ENCODE assay signal across 25 cellular contexts in the genomic region with DNA sequence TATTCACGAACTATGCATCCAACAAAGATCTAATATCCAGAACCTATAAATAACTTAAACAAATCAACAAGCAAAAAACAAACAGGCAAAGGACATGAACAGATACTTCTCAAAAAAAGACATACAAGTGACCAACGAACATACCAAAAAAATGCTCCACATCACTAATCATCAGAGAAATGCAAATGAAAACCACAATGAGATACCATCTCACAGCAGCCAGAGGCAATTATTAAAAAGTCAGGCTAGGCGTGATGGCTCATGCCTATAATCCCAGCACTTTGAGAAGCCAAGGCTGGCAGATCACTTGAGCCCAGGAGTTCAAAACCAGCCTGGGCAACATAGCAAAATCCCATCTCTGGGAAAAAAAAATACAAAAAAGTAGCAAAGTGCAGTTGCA. TPM values are rescaled to one million over a fixed set of nuclear protein-coding genes. Genes with fewer than 3 reads are reported as not detected.
DNase-seq lines count a peak whose midpoint lies in the region; ATAC-seq, FAIRE-seq and TF ChIP-seq lines count a peak whose summit lies in the region.
"Had no signal": no experiment of that assay in that cellular context is flagged by ENCODE, and none has a peak within 500 bp of the region (broad histone marks: within the 10 kb centered on the region; RNA-seq: fewer than 3 reads in every experiment).

No MANE protein-coding gene starts in this region.

- H3K79me2 ChIP-seq in OCI-LY7 (ENCODE audit: insufficient read depth, low read depth, low read length): peaks cover 22% of the 10 kb centered on the region

- H3K4me1 ChIP-seq in OCI-LY7 (ENCODE audit: insufficient read depth, low read length, poor library complexity, severe bottlenecking): peaks cover 78% of the 10 kb centered on the region
- H3K4me1 ChIP-seq in BE2C: no peaks in the 10 kb centered on the region

- peak overlapping the region; percentile 5; the same call in 1 of the 2 replicates for H2AFZ ChIP-seq in OCI-LY7 (ENCODE audit: low read length)
- H2AFZ ChIP-seq: GM23338 had no signal

- no peaks in the 10 kb centered on the region for H3K9me3 Mint-ChIP-seq in activated CD8-positive, alpha-beta memory T cell treated with anti-CD3 and anti-CD28 coated beads, Interleukin-2, amount 10 ng/mL, durations not matched to agents 7 days and 5 days (ENCODE audit: low read depth)

- POLR2A ChIA-PET in OCI-LY7 (lab: Charles Lee): interaction anchor here (1.0 to 1.8 kb wide), 4 partner anchors 10 to 301 kb away, joined by 4 to 6 read pairs (median 4); a partner anchor contains a TSS

- H3K4me3 ChIP-seq in OCI-LY7 (ENCODE audit: low read depth, low read length, poor library complexity, severe bottlenecking): peak overlapping the region; percentile 42
- no peak overlapping the region for H3K4me3 ChIP-seq in BE2C (ENCODE audit: low read depth, low read length)
- H3K4me3 ChIP-seq: GM23338, SK-N-MC had no signal

- H3K27me3 ChIP-seq in BE2C: no peaks in the 10 kb centered on the region

- no peaks in the 10 kb centered on the region for H3K9me2 ChIP-seq in OCI-LY7 (ENCODE audit: insufficient read depth, low read length)

- no peaks in the 10 kb centered on the region for H3K36me3 Mint-ChIP-seq in activated CD8-positive, alpha-beta memory T cell treated with anti-CD3 and anti-CD28 coated beads, Interleukin-2, amount 10 ng/mL, durations not matched to agents 7 days and 5 days

- BruUV-seq in OCI-LY7 (replicated peaks; lab: Mats Ljungman, UMichigan): no TSS peak

- no peaks in the 10 kb centered on the region for H4K20me1 ChIP-seq in OCI-LY7 (ENCODE audit: insufficient read depth, low read length)

- peaks cover 29% of the 10 kb centered on the region for H3K36me3 ChIP-seq in OCI-LY7 (ENCODE audit: insufficient read depth, low read length)
- H3K36me3 ChIP-seq in BE2C: no peaks in the 10 kb centered on the region

- TF ChIP-seq CTCF in OCI-LY7 (conservative IDR thresholded peaks at IDR 0.05; ENCODE audit: low read length) (no peak), BE2C (IDR thresholded peaks at IDR 0.05; ENCODE audit: low read depth, low read length) (no peak)

- peaks cover 5% of the 10 kb centered on the region for H3K27me3 Mint-ChIP-seq in activated CD8-positive, alpha-beta memory T cell treated with anti-CD3 and anti-CD28 coated beads, Interleukin-2, amount 10 ng/mL, durations not matched to agents 7 days and 5 days
- H3K27me3 Mint-ChIP-seq: IgD-negative memory B cell had no signal

- no peak overlapping the region for H3K4me3 Mint-ChIP-seq in activated CD8-positive, alpha-beta memory T cell treated with anti-CD3 and anti-CD28 coated beads, Interleukin-2, amount 10 ng/mL, durations not matched to agents 7 days and 5 days
- H3K4me3 Mint-ChIP-seq: GM23338, IgD-negative memory B cell had no signal

- ATAC-seq in GM18517 (IDR thresholded peaks at IDR 0.05; ENCODE audit: unreplicated experiment) (peak; percentile 30), GM19463 (IDR thresholded peaks at IDR 0.05; ENCODE audit: unreplicated experiment) (peak; percentile 32), HG03108 (IDR thresholded peaks at IDR 0.05; ENCODE audit: unreplicated experiment) (peak; percentile 32)
- no peak for ATAC-seq in activated CD8-positive, alpha-beta memory T cell treated with anti-CD3 and anti-CD28 coated beads, Interleukin-2, amount 10 ng/mL, durations not matched to agents 7 days and 5 days
- ATAC-seq: GM23338, HCT116, Right ventricle myocardium inferior had no signal

- DNase-seq in OCI-LY7 (ENCODE audit: low spot score) (peak; percentile 55), frontal cortex (ENCODE audit: low spot score in 2 of 2) (no peak), BE2C (no peak), Ammon's horn (ENCODE audit: low spot score) (no peak)
- DNase-seq in activated CD8-positive, alpha-beta memory T cell treated with anti-CD3 and anti-CD28 coated beads, Interleukin-2, amount 10 ng/mL, durations not matched to agents 7 days and 5 days: no peak
- DNase-seq: COR-L47, NCI-H1048, NCI-H1436 treated with DMSO at 0.1 percent for 48 hours, NCI-H2029 treated with DMSO at 0.1 percent for 48 hours, NCI-H2171 treated with DMSO at 0.1 percent for 48 hours, NCI-H82, T-helper 1 cell had no signal

- H3K4me1 Mint-ChIP-seq in activated CD8-positive, alpha-beta memory T cell treated with anti-CD3 and anti-CD28 coated beads, Interleukin-2, amount 10 ng/mL, durations not matched to agents 7 days and 5 days: no peaks in the 10 kb centered on the region
- H3K4me1 Mint-ChIP-seq: GM23338 had no signal

- intact Hi-C loops in OCI-LY7 (cut with micrococcal nuclease; ENCODE audit: unreplicated experiment): loop anchor here (2.0 to 5.0 kb wide), 2 partner anchors 169 to 301 kb away; a partner anchor contains a TSS

- H3K9me3 ChIP-seq in OCI-LY7 (ENCODE audit: low read length): peaks cover 22% of the 10 kb centered on the region; the same call in 1 of the 2 replicates
- H3K9me3 ChIP-seq in BE2C: no peaks in the 10 kb centered on the region

- FAIRE-seq in frontal cortex (lab: Jason Lieb, UNC): no peak

- peak overlapping the region; percentile 84 for H3K4me2 ChIP-seq in OCI-LY7 (ENCODE audit: low read length)
- H3K4me2 ChIP-seq: GM23338 had no signal

- no peak overlapping the region for H3K27ac Mint-ChIP-seq in activated CD8-positive, alpha-beta memory T cell treated with anti-CD3 and anti-CD28 coated beads, Interleukin-2, amount 10 ng/mL, durations not matched to agents 7 days and 5 days
- H3K27ac Mint-ChIP-seq: GM23338 had no signal

- H3K27ac ChIP-seq in OCI-LY7 (ENCODE audit: low read depth, low read length, poor library complexity, severe bottlenecking): peak overlapping the region; percentile 100
- H3K27ac ChIP-seq: HL-60, SK-N-MC had no signal

- CTCF ChIA-PET in OCI-LY7 (lab: Charles Lee; ENCODE audit: unreplicated experiment): no interaction called here
- CTCF ChIA-PET in activated CD8-positive, alpha-beta memory T cell treated with anti-CD3 and anti-CD28 coated beads, Interleukin-2, amount 10 ng/mL, durations not matched to agents 7 days and 5 days (lab: Charles Lee): interaction anchor here (0.7 to 1.6 kb wide), 2 partner anchors 18 to 110 kb away, joined by 3 to 6 read pairs; no protein-coding TSS in a partner anchor

RNA-seq across cellular contexts. Expression of a gene that starts 10.7 kb away (rescaled TPM):
- not detected in 2 replicates for total RNA-seq in OCI-LY7 (2014; rRNA removed; shearing (Covaris generic))
- total RNA-seq in OCI-LY7 (2022) (not detected in 2 replicates), frontal cortex (not detected)
- not detected for polyA plus RNA-seq in BE2C (2012; ENCODE audit: insufficient read depth, insufficient read length, low read depth)
- not detected for total RNA-seq in activated CD8-positive, alpha-beta memory T cell treated with anti-CD3 and anti-CD28 coated beads, Interleukin-2, amount 10 ng/mL, durations not matched to agents 7 days and 5 days
- total RNA-seq: A673, Daoy, GM23338, LHCN-M2, NCI-H460, Right ventricle myocardium inferior had no signal
- polyA plus RNA-seq: GM23338, IgD-negative memory B cell had no signal

RNA-seq across cellular contexts. Expression of a gene that starts 22.6 kb away (rescaled TPM):
- not detected in 2 replicates for total RNA-seq in OCI-LY7 (2014; rRNA removed; shearing (Covaris generic))
- total RNA-seq in OCI-LY7 (2022): not detected in 2 replicates
- total RNA-seq in frontal cortex: 0.41 TPM
- not detected for polyA plus RNA-seq in BE2C (2012; ENCODE audit: insufficient read depth, insufficient read length, low read depth)
- not detected for total RNA-seq in activated CD8-positive, alpha-beta memory T cell treated with anti-CD3 and anti-CD28 coated beads, Interleukin-2, amount 10 ng/mL, durations not matched to agents 7 days and 5 days
- total RNA-seq: GM23338, LHCN-M2, NCI-H460 had no signal
- polyA plus RNA-seq: GM23338 had no signal

RNA-seq across cellular contexts. Expression of a gene that starts 40.2 kb away (rescaled TPM):
- total RNA-seq in OCI-LY7 (2014; rRNA removed; shearing (Covaris generic)): not detected in 2 replicates
- not detected in 2 replicates for total RNA-seq in OCI-LY7 (2022)
- not detected for total RNA-seq in frontal cortex
- not detected for polyA plus RNA-seq in BE2C (2012; ENCODE audit: insufficient read depth, insufficient read length, low read depth)
- not detected for total RNA-seq in activated CD8-positive, alpha-beta memory T cell treated with anti-CD3 and anti-CD28 coated beads, Interleukin-2, amount 10 ng/mL, durations not matched to agents 7 days and 5 days
- total RNA-seq: A673, GM23338, NCI-H460 had no signal
- polyA plus RNA-seq: GM23338, IgD-negative memory B cell had no signal

RNA-seq across cellular contexts. Expression of a gene that starts 53.3 kb away (rescaled TPM):
- total RNA-seq in OCI-LY7 (2014; rRNA removed; shearing (Covaris generic)): not detected in 2 replicates
- total RNA-seq in OCI-LY7 (2022): not detected in 2 replicates
- total RNA-seq in frontal cortex: not detected
- not detected for polyA plus RNA-seq in BE2C (2012; ENCODE audit: insufficient read depth, insufficient read length, low read depth)
- not detected for total RNA-seq in activated CD8-positive, alpha-beta memory T cell treated with anti-CD3 and anti-CD28 coated beads, Interleukin-2, amount 10 ng/mL, durations not matched to agents 7 days and 5 days
- total RNA-seq: A673, Daoy, GM23338, LHCN-M2, NCI-H460, Right ventricle myocardium inferior had no signal
- polyA plus RNA-seq: GM23338, IgD-negative memory B cell had no signal
